15 cellular contexts compared by ENCODE assay signal in genomic region chr6:140388141-140388802, GRCh38.
"Had no signal": no experiment of that assay in that cellular context is flagged by ENCODE, and none has a peak within 500 bp of the region (broad histone marks: within the 10 kb centered on the region; RNA-seq: fewer than 3 reads in every experiment).

No MANE protein-coding gene starts in this region.

- ATAC-seq: activated CD8-positive, alpha-beta T cell treated with anti-CD3 and anti-CD28 coated beads for 36 hours; left ventricle myocardium superior had no signal

- H3K9me3 Mint-ChIP-seq: activated CD8-positive, alpha-beta T cell treated with anti-CD3 and anti-CD28 coated beads for 36 hours had no signal

- H3K4me1 Mint-ChIP-seq: activated naive CD8-positive, alpha-beta T cell treated with anti-CD3 and anti-CD28 coated beads, Interleukin-2, amount 10 ng/mL, durations not matched to agents 7 days and 5 days; mesothelial cell of epicardium; neural progenitor cell had no signal

- H3K27ac Mint-ChIP-seq: activated CD8-positive, alpha-beta T cell treated with anti-CD3 and anti-CD28 coated beads for 36 hours; activated naive CD8-positive, alpha-beta T cell treated with anti-CD3 and anti-CD28 coated beads, Interleukin-2, amount 10 ng/mL, durations not matched to agents 7 days and 5 days; mesothelial cell of epicardium; neural progenitor cell had no signal

- FAIRE-seq: keratinocyte had no signal

- H3K36me3 ChIP-seq: esophagus squamous epithelium, neural progenitor cell, pancreas, tibial artery, vagina, WERI-Rb-1 had no signal

- H3K27ac ChIP-seq: esophagus squamous epithelium, neural progenitor cell, pancreas, tibial artery, vagina, WERI-Rb-1 had no signal

- H2AFZ ChIP-seq: neural progenitor cell had no signal

- H3K9me3 ChIP-seq: pancreas, tibial artery, vagina had no signal

- DNase-seq: activated CD4-positive, alpha-beta T cell treated with anti-CD3 and anti-CD28 coated beads for 4 hours; activated CD8-positive, alpha-beta memory T cell treated with anti-CD3 and anti-CD28 coated beads, Interleukin-2, amount 50 U/mL, for 4 hours; activated CD8-positive, alpha-beta T cell treated with anti-CD3 and anti-CD28 coated beads for 36 hours; activated naive CD8-positive, alpha-beta T cell treated with anti-CD3 and anti-CD28 coated beads, Interleukin-2, amount 10 ng/mL, durations not matched to agents 7 days and 5 days; aorta; esophagus squamous epithelium; left ventricle myocardium superior; pancreas; T1000; tibial artery; WERI-Rb-1 had no signal

- H3K27me3 ChIP-seq: esophagus squamous epithelium, neural progenitor cell, pancreas, tibial artery, vagina had no signal

- H3K4me2 ChIP-seq: neural progenitor cell had no signal

- H3K4me3 ChIP-seq: esophagus squamous epithelium, neural progenitor cell, pancreas, tibial artery, vagina had no signal

- H3K4me3 Mint-ChIP-seq: activated CD8-positive, alpha-beta T cell treated with anti-CD3 and anti-CD28 coated beads for 36 hours; activated naive CD8-positive, alpha-beta T cell treated with anti-CD3 and anti-CD28 coated beads, Interleukin-2, amount 10 ng/mL, durations not matched to agents 7 days and 5 days; mesothelial cell of epicardium; neural progenitor cell had no signal

- H3K36me3 Mint-ChIP-seq: activated naive CD8-positive, alpha-beta T cell treated with anti-CD3 and anti-CD28 coated beads, Interleukin-2, amount 10 ng/mL, durations not matched to agents 7 days and 5 days had no signal

- H3K4me1 ChIP-seq: neural progenitor cell, tibial artery, vagina had no signal
